Comparison of ENCODE assay signal across 8 cellular contexts in genomic region chr2:68828887-68829708, GRCh38. TPM values are rescaled to one million over a fixed set of nuclear protein-coding genes. Genes with fewer than 3 reads are reported as not detected.
A peak's percentile ranks its signal among the peaks of the same experiment; 100 is the strongest.
DNase-seq lines count a peak whose midpoint lies in the region; ATAC-seq and TF ChIP-seq lines count a peak whose summit lies in the region.

No MANE protein-coding gene starts in this region.

- peak overlapping the region; percentile 90 for H3K27ac Mint-ChIP-seq in activated T-cell treated with anti-CD3 and anti-CD28 coated beads, Interleukin-2, amount 50 U/mL, for 24 hours
- peak overlapping the region; percentile 68 for H3K27ac Mint-ChIP-seq in stimulated activated memory B cell treated with anti-CD40 and anti-IgM and Interleukin-4, amounts not matched to agents 10 μg/mL and 1 μg/mL and 100 μg/mL, for 72 hours

- peak overlapping the region; percentile 40 for H3K4me2 ChIP-seq in HCT116 (ENCODE audit: low read length)
- H3K4me2 ChIP-seq in OCI-LY7 (ENCODE audit: low read length), result peak overlapping the region; percentile 44; the same call in 1 of the 2 replicates

- H3K79me2 ChIP-seq in HCT116 (ENCODE audit: insufficient read depth, low read length), result no peaks in the 10 kb centered on the region
- no peaks in the 10 kb centered on the region for H3K79me2 ChIP-seq in OCI-LY7 (ENCODE audit: insufficient read depth, low read depth, low read length)

- CTCF ChIA-PET in HCT116 (lab: Charles Lee) (interaction anchor here (1.5 kb wide), 2 partner anchors 10 to 77 kb away, joined by 4 to 6 read pairs; no protein-coding TSS in a partner anchor), OCI-LY7 (lab: Charles Lee; ENCODE audit: unreplicated experiment) (interaction anchor here (0.6 to 0.9 kb wide), 2 partner anchors 13 to 65 kb away, joined by 3 to 4 read pairs; no protein-coding TSS in a partner anchor)

- no peak overlapping the region for H3K4me3 ChIP-seq in HCT116 (replicated peaks in 1 of 2; ENCODE audit: low read depth in 1 of 2, low read length in 2 of 2)
- no peak overlapping the region for H3K4me3 ChIP-seq in OCI-LY7 (ENCODE audit: low read depth, low read length, poor library complexity, severe bottlenecking)
- peak overlapping the region in 1 of 2 donors; percentile 28 for H3K4me3 ChIP-seq in muscle layer of duodenum (ENCODE audit: low read depth in 1 of 2, low read length in 2 of 2)

- peak overlapping the region; percentile 7 for H2AFZ ChIP-seq in HCT116 (ENCODE audit: low read depth, low read length, poor library complexity, severe bottlenecking)
- H2AFZ ChIP-seq in OCI-LY7 (ENCODE audit: low read length), result no peak overlapping the region

- TF ChIP-seq RAD21 in HCT116 (IDR thresholded peaks at IDR 0.05; ENCODE audit: low read depth), result no peak

- peaks cover 68% of the 10 kb centered on the region for H3K4me1 Mint-ChIP-seq in activated T-cell treated with anti-CD3 and anti-CD28 coated beads, Interleukin-2, amount 50 U/mL, for 24 hours (ENCODE audit: low read depth)
- peaks cover 86% of the 10 kb centered on the region for H3K4me1 Mint-ChIP-seq in stimulated activated memory B cell treated with anti-CD40 and anti-IgM and Interleukin-4, amounts not matched to agents 10 μg/mL and 1 μg/mL and 100 μg/mL, for 72 hours

- POLR2A ChIA-PET in HCT116 (lab: Charles Lee) (no interaction called here), OCI-LY7 (lab: Charles Lee) (interaction anchor here (0.8 to 1.6 kb wide), 6 partner anchors 16 to 363 kb away, joined by 3 to 5 read pairs (median 4); partner anchors contain the start of gene FBXO48)

- intact Hi-C loops in HCT116 (cut with micrococcal nuclease), result no loop called here
- intact Hi-C loops in OCI-LY7 (cut with micrococcal nuclease; ENCODE audit: unreplicated experiment), result no loop called here

- H3K9me3 ChIP-seq in HCT116 (ENCODE audit: control insufficient read depth in 1 of 2, insufficient read depth in 1 of 2, low read depth in 1 of 2, low read length in 2 of 2) (no peaks in the 10 kb centered on the region), OCI-LY7 (ENCODE audit: low read length) (no peaks in the 10 kb centered on the region), muscle layer of duodenum (ENCODE audit: control insufficient read depth in 1 of 2, low read length in 2 of 2) (no peaks in the 10 kb centered on the region)

- H3K4me1 ChIP-seq in HCT116 (ENCODE audit: control insufficient read depth in 1 of 2, insufficient read depth in 2 of 2, low read length in 2 of 2), result peaks cover 6 to 19% of the 10 kb centered on the region in 2 experiments; a peak in 2 of 4 replicates
- H3K4me1 ChIP-seq in OCI-LY7 (ENCODE audit: insufficient read depth, low read length, poor library complexity, severe bottlenecking), result peaks cover 35% of the 10 kb centered on the region
- H3K4me1 ChIP-seq in muscle layer of duodenum (ENCODE audit: control insufficient read depth in 1 of 2, insufficient read depth in 2 of 2, low read length in 2 of 2), result peaks cover 25 to 33% of the 10 kb centered on the region in 2 donors

- H3K27ac ChIP-seq in HCT116 (ENCODE audit: low read depth, low read length) (no peak overlapping the region), OCI-LY7 (ENCODE audit: low read depth, low read length, poor library complexity, severe bottlenecking) (no peak overlapping the region), muscle layer of duodenum (ENCODE audit: low read length) (peak overlapping the region; percentile 57)

- no peak overlapping the region for H3K9ac ChIP-seq in HCT116 (ENCODE audit: low read length)

- RAD21 ChIA-PET in HCT116 (lab: Charles Lee; ENCODE audit: low non-redundant PET in 1 of 2, low total read pairs in 2 of 2, uncharacterized antibody in 2 of 2, unreplicated experiment in 2 of 2), result no interaction called here

- H3K4me3 Mint-ChIP-seq in activated T-cell treated with anti-CD3 and anti-CD28 coated beads, Interleukin-2, amount 50 U/mL, for 24 hours, result peak overlapping the region; percentile 53
- H3K4me3 Mint-ChIP-seq in stimulated activated memory B cell treated with anti-CD40 and anti-IgM and Interleukin-4, amounts not matched to agents 10 μg/mL and 1 μg/mL and 100 μg/mL, for 72 hours, result no peak overlapping the region

- DNase-seq in HCT116 (ENCODE audit: low read depth, low spot score) (peak; percentile 6), OCI-LY7 (ENCODE audit: low spot score) (peak; percentile 39)
- DNase-seq in activated T-cell treated with anti-CD3 and anti-CD28 coated beads, Interleukin-2, amount 50 U/mL, for 24 hours, result peak; percentile 56

- H3K9me3 Mint-ChIP-seq in activated T-cell treated with anti-CD3 and anti-CD28 coated beads, Interleukin-2, amount 50 U/mL, for 24 hours, result no peaks in the 10 kb centered on the region
- no peaks in the 10 kb centered on the region for H3K9me3 Mint-ChIP-seq in stimulated activated memory B cell treated with anti-CD40 and anti-IgM and Interleukin-4, amounts not matched to agents 10 μg/mL and 1 μg/mL and 100 μg/mL, for 72 hours

- H3K27me3 ChIP-seq in HCT116 (ENCODE audit: insufficient read depth, low read length) (no peaks in the 10 kb centered on the region), muscle layer of duodenum (ENCODE audit: low read depth, low read length) (no peaks in the 10 kb centered on the region)

- no peaks in the 10 kb centered on the region for H3K27me3 Mint-ChIP-seq in activated T-cell treated with anti-CD3 and anti-CD28 coated beads, Interleukin-2, amount 50 U/mL, for 24 hours
- no peaks in the 10 kb centered on the region for H3K27me3 Mint-ChIP-seq in stimulated activated memory B cell treated with anti-CD40 and anti-IgM and Interleukin-4, amounts not matched to agents 10 μg/mL and 1 μg/mL and 100 μg/mL, for 72 hours

- no peak for TF ChIP-seq POLR2A in HCT116 (IDR thresholded peaks at IDR 0.05; ENCODE audit: borderline replicate concordance, extremely low read depth, insufficient read depth, insufficient read length)

- ATAC-seq in HCT116, result peak; percentile 76
- ATAC-seq in esophagus mucosa, result peak; percentile 70
- peak; percentile 35 for ATAC-seq in stimulated activated memory B cell treated with anti-CD40 and anti-IgM and Interleukin-4, amounts not matched to agents 10 μg/mL and 1 μg/mL and 100 μg/mL, for 72 hours
- no peak for ATAC-seq in GM19035 (IDR thresholded peaks at IDR 0.05; ENCODE audit: unreplicated experiment)
- ATAC-seq in HG03175 (IDR thresholded peaks at IDR 0.05; ENCODE audit: unreplicated experiment), result no peak

- BruUV-seq in HCT116 (replicated peaks; lab: Mats Ljungman, UMichigan) (no TSS peak), OCI-LY7 (replicated peaks; lab: Mats Ljungman, UMichigan) (no TSS peak)

- H3K36me3 ChIP-seq in HCT116 (ENCODE audit: control insufficient read depth in 1 of 2, insufficient read depth in 2 of 2, low read length in 2 of 2) (no peaks in the 10 kb centered on the region), OCI-LY7 (ENCODE audit: insufficient read depth, low read length) (peaks cover 19% of the 10 kb centered on the region), muscle layer of duodenum (ENCODE audit: control insufficient read depth in 1 of 2, insufficient read depth in 2 of 2, low read length in 2 of 2) (no peaks in the 10 kb centered on the region)

- H3K36me3 Mint-ChIP-seq in activated T-cell treated with anti-CD3 and anti-CD28 coated beads, Interleukin-2, amount 50 U/mL, for 24 hours (ENCODE audit: low read depth), result peaks cover 45% of the 10 kb centered on the region
- H3K36me3 Mint-ChIP-seq in stimulated activated memory B cell treated with anti-CD40 and anti-IgM and Interleukin-4, amounts not matched to agents 10 μg/mL and 1 μg/mL and 100 μg/mL, for 72 hours, result peaks cover 37% of the 10 kb centered on the region

- TF ChIP-seq CTCF in HCT116 (IDR thresholded peaks at IDR 0.05 in 2 of 3, conservative IDR thresholded peaks at IDR 0.05 in 1 of 3; ENCODE audit: borderline replicate concordance in 1 of 3, insufficient read depth in 1 of 3, low read depth in 2 of 3, low read length in 2 of 3), result no peak
- no peak for TF ChIP-seq CTCF in OCI-LY7 (conservative IDR thresholded peaks at IDR 0.05; ENCODE audit: low read length)

- no peaks in the 10 kb centered on the region for H3K9me2 ChIP-seq in HCT116 (ENCODE audit: insufficient read depth)
- H3K9me2 ChIP-seq in OCI-LY7 (ENCODE audit: insufficient read depth, low read length), result no peaks in the 10 kb centered on the region

- H4K20me1 ChIP-seq in HCT116 (ENCODE audit: insufficient read depth) (no peaks in the 10 kb centered on the region), OCI-LY7 (ENCODE audit: insufficient read depth, low read length) (no peaks in the 10 kb centered on the region)

TF ChIP-seq in HCT116, 20 proteins besides CTCF, POLR2A, EP300 and RAD21:
- TF ChIP-seq YY1 (IDR thresholded peaks at IDR 0.05; ENCODE audit: extremely low read depth, insufficient replicate concordance, low read depth, low read length), result no peak
- peak; percentile 69 for TF ChIP-seq TCF7L2 (IDR thresholded peaks at IDR 0.05; ENCODE audit: borderline replicate concordance, extremely low read depth, insufficient read depth, insufficient read length)

RNA-seq across cellular contexts. Expression of gene BMP10, which starts 42.1 kb away (rescaled TPM):
- total RNA-seq in HCT116 (2021; ENCODE audit: unreplicated experiment) (not detected), OCI-LY7 (2022) (not detected in 2 replicates), esophagus mucosa (not detected)
- polyA plus RNA-seq in HCT116 (2012), result not detected in 2 replicates
- total RNA-seq in OCI-LY7 (2014; rRNA removed; shearing (Covaris generic)), result not detected in 2 replicates

Comparison
In these comparisons a context has a peak if more than half of its experiments do, and no peak if none do; other contexts are left out.
1. ATAC-seq: peak in HCT116 (single experiment), esophagus mucosa (single experiment) and stimulated activated memory B cell treated with anti-CD40 and anti-IgM and Interleukin-4, amounts not matched to agents 10 μg/mL and 1 μg/mL and 100 μg/mL, for 72 hours (single experiment); none in GM19035 (single experiment) and HG03175 (single experiment).
2. DNase-seq: peak in every context shown above with its lines; median percentile 56 in activated T-cell treated with anti-CD3 and anti-CD28 coated beads, Interleukin-2, amount 50 U/mL, for 24 hours; 39 in OCI-LY7; 6 in HCT116.